Comparison of ENCODE assay signal across 33 cellular contexts in genomic region chr7:156353352-156353751, GRCh38.
"Had no signal": no experiment of that assay in that cellular context is flagged by ENCODE, and none has a peak within 500 bp of the region (broad histone marks: within the 10 kb centered on the region; RNA-seq: fewer than 3 reads in every experiment).

No MANE protein-coding gene starts in this region.

- H3K27ac ChIP-seq: adrenal gland, ascending aorta, body of pancreas, brain microvascular endothelial cell, breast epithelium, cardiac muscle cell had no signal

- H3K36me3 ChIP-seq: adrenal gland, ascending aorta, brain microvascular endothelial cell, breast epithelium, cardiac muscle cell had no signal

- H3K27me3 ChIP-seq: adrenal gland, ascending aorta, body of pancreas, brain microvascular endothelial cell, breast epithelium, cardiac muscle cell had no signal

- ATAC-seq: activated naive CD4-positive, alpha-beta T cell treated with anti-CD3 and anti-CD28 coated beads, Interleukin-2, amount 50 U/mL, for 72 hours; activated naive CD8-positive, alpha-beta T cell treated with anti-CD3 and anti-CD28 coated beads, Interleukin-2, amount 50 U/mL, for 24 hours; activated T-cell treated with anti-CD3 and anti-CD28 coated beads, Interleukin-2, amount 50 U/mL, for 4 hours; activated T-cell treated with anti-CD3 and anti-CD28 coated beads, Interleukin-2, amount 50 U/mL, for 72 hours; activated T-helper 17 cell treated with anti-CD3 and anti-CD28 coated beads, Interleukin-2, amount 50 U/mL, for 72 hours; body of pancreas had no signal

- DNase-seq: activated effector memory CD4-positive, alpha-beta T cell treated with anti-CD3 and anti-CD28 coated beads, Interleukin-2, amount 50 U/mL, for 16 hours; activated effector memory CD4-positive, alpha-beta T cell treated with Interleukin-2 at 50 U/mL for 16 hours; activated gamma-delta T cell; activated gamma-delta T cell treated with Interleukin-2 at 50 U/mL for 16 hours; activated naive CD4-positive, alpha-beta T cell; activated naive CD4-positive, alpha-beta T cell treated with anti-CD3 and anti-CD28 coated beads for 36 hours; activated naive CD4-positive, alpha-beta T cell treated with anti-CD3 and anti-CD28 coated beads, Interleukin-2, amount 10 ng/mL, durations not matched to agents 7 days and 5 days; activated naive CD4-positive, alpha-beta T cell treated with anti-CD3 and anti-CD28 coated beads, Interleukin-2, amount 50 U/mL, for 16 hours; activated naive CD4-positive, alpha-beta T cell treated with Interleukin-2 at 50 U/mL for 16 hours; activated naive CD8-positive, alpha-beta T cell treated with anti-CD3 and anti-CD28 coated beads for 36 hours; activated naive CD8-positive, alpha-beta T cell treated with anti-CD3 and anti-CD28 coated beads, Interleukin-2, amount 10 ng/mL, durations not matched to agents 7 days and 5 days; activated naive CD8-positive, alpha-beta T cell treated with anti-CD3 and anti-CD28 coated beads, Interleukin-2, amount 50 U/mL, for 24 hours; activated T-cell treated with anti-CD3 and anti-CD28 coated beads, Interleukin-2, amount 50 U/mL, for 24 hours; activated T-cell treated with anti-CD3 and anti-CD28 coated beads, Interleukin-2, amount 50 U/mL, for 4 hours; activated T-cell treated with anti-CD3 and anti-CD28 coated beads, Interleukin-2, amount 50 U/mL, for 48 hours; activated T-cell treated with anti-CD3 and anti-CD28 coated beads, Interleukin-2, amount 50 U/mL, for 72 hours; adrenal gland; amniotic stem cell; amygdala; anterior cingulate cortex; aorta; body of pancreas; brain microvascular endothelial cell; caudate nucleus; central memory CD4-positive, alpha-beta T cell; cerebellar nuclear complex had no signal

- H3K4me3 ChIP-seq: adrenal gland, ascending aorta, body of pancreas, breast epithelium, cardiac muscle cell had no signal

- H3K4me1 ChIP-seq: adrenal gland, ascending aorta, body of pancreas, breast epithelium had no signal

- FAIRE-seq: astrocyte, colon had no signal

- H3K9me3 ChIP-seq: adrenal gland, ascending aorta, body of pancreas, breast epithelium had no signal
